ENCODE assay signal across 9 cellular contexts in genomic region chr17:37067555-37068111, GRCh38.
DNase-seq lines count a peak whose midpoint lies in the region; ATAC-seq and TF ChIP-seq lines count a peak whose summit lies in the region.
"Had no signal": no experiment of that assay in that cellular context is flagged by ENCODE, and none has a peak within 500 bp of the region (broad histone marks: within the 10 kb centered on the region; RNA-seq: fewer than 3 reads in every experiment).

No MANE protein-coding gene starts in this region.

- H3K27ac ChIP-seq in gastrocnemius medialis (peak overlapping the region in 2 of 4 donors; percentile 40 to 64), testis (no peak overlapping the region)

- peaks cover 13 to 14% of the 10 kb centered on the region in 2 donors for H3K4me1 ChIP-seq in gastrocnemius medialis
- peaks cover 6% of the 10 kb centered on the region for H3K4me1 ChIP-seq in testis

- H3K27me3 ChIP-seq in H7 (ENCODE audit: control insufficient read depth, insufficient read depth, low read length) (no peaks in the 10 kb centered on the region), gastrocnemius medialis (peaks cover 0 to 8% (median 7%) of the 10 kb centered on the region in 3 donors), testis (no peaks in the 10 kb centered on the region)

- DNase-seq in H7 (peak; percentile 35), SHP77 treated with DMSO at 0.1 percent for 48 hours (lab: John Stamatoyannopoulos, UW) (peak; percentile 24), glomerular visceral epithelial cell (ENCODE audit: extremely low spot score) (peak; percentile 72), gastrocnemius medialis (peak; percentile 78 to 83), kidney glomerular epithelial cell (lab: John Stamatoyannopoulos, UW) (no peak), testis (no peak)
- DNase-seq: stimulated activated naive CD4-positive, alpha-beta T cell treated with Interleukin-2 at 50 U/mL for 16 hours had no signal

- WGBS in testis, 2 donors = 74 to 82% methylated on average over 12 to 13 of the region's 13 CpGs

- intact Hi-C loops in gastrocnemius medialis (cut with DNase I; ENCODE audit: low total_unique reads) = no loop called here
- intact Hi-C loops in testis (cut with DNase I; ENCODE audit: low total_unique reads) = no loop called here

- ATAC-seq in gastrocnemius medialis (peak; percentile 90 to 93), GM18858 (IDR thresholded peaks at IDR 0.05; ENCODE audit: unreplicated experiment) (no peak), HG02588 (IDR thresholded peaks at IDR 0.05; ENCODE audit: unreplicated experiment) (no peak)

- TF ChIP-seq CTCF in gastrocnemius medialis (IDR thresholded peaks at IDR 0.05 in 4 of 5, conservative IDR thresholded peaks at IDR 0.05 in 1 of 5) = no peak
- no peak for TF ChIP-seq CTCF in testis (IDR thresholded peaks at IDR 0.05)

- TF ChIP-seq POLR2A in gastrocnemius medialis (IDR thresholded peaks at IDR 0.05) (peak in 1 of 2 donors; percentile 10), testis (IDR thresholded peaks at IDR 0.05) (no peak)

- in situ Hi-C loops in gastrocnemius medialis (cut with MboI; ENCODE audit: low sequenced_read_pairs in 4 of 4) = no loop called here

- H3K36me3 ChIP-seq in H7 (replicated peaks; ENCODE audit: control insufficient read depth, insufficient read depth, low read length) (no peaks in the 10 kb centered on the region), gastrocnemius medialis (no peaks in the 10 kb centered on the region), testis (ENCODE audit: low read depth, missing control alignments) (no peaks in the 10 kb centered on the region)

- H3K4me3 ChIP-seq in H7 (ENCODE audit: insufficient read depth, low read depth, low read length) (no peak overlapping the region), gastrocnemius medialis (peak overlapping the region in 2 of 4 donors; percentile 10 to 28), testis (no peak overlapping the region)

- H3K9me3 ChIP-seq in gastrocnemius medialis (no peaks in the 10 kb centered on the region), testis (no peaks in the 10 kb centered on the region)

Comparison
In these comparisons a context has a peak if more than half of its experiments do, and no peak if none do; other contexts are left out.
1. DNase-seq: peak in H7 (single experiment), SHP77 treated with DMSO at 0.1 percent for 48 hours (single experiment), glomerular visceral epithelial cell (single experiment) and gastrocnemius medialis (2 of 2); none in kidney glomerular epithelial cell (single experiment) and testis (single experiment).
2. ATAC-seq: peak in gastrocnemius medialis (2 of 2); none in GM18858 (single experiment) and HG02588 (single experiment).